Comparison of ENCODE assay signal across 22 cellular contexts in genomic region chr10:30749368-30749767, GRCh38.
A peak's percentile ranks its signal among the peaks of the same experiment; 100 is the strongest.
DNase-seq lines count a peak whose midpoint lies in the region; ATAC-seq, FAIRE-seq and TF ChIP-seq lines count a peak whose summit lies in the region.
"Had no signal": no experiment of that assay in that cellular context is flagged by ENCODE, and none has a peak within 500 bp of the region (broad histone marks: within the 10 kb centered on the region; RNA-seq: fewer than 3 reads in every experiment).

No MANE protein-coding gene starts in this region.

- H3K4me1 ChIP-seq in K562 (replicated peaks in 1 of 2; ENCODE audit: control insufficient read depth in 2 of 2, insufficient read depth in 2 of 2, low read length in 2 of 2): peaks cover 7 to 11% of the 10 kb centered on the region in 2 experiments; a peak in 4 of 5 replicates
- H3K4me1 ChIP-seq: SJSA1 had no signal

- no TSS peak for BruUV-seq in K562 (replicated peaks; lab: Mats Ljungman, UMichigan)

- H2AFZ ChIP-seq in K562 (ENCODE audit: low read depth, low read length): no peak overlapping the region
- H2AFZ ChIP-seq: GM23338 had no signal

- H3K36me3 ChIP-seq in K562 (ENCODE audit: control insufficient read depth, insufficient read depth, low read length): no peaks in the 10 kb centered on the region
- H3K36me3 ChIP-seq: SJSA1 had no signal

- in situ Hi-C loops in K562 (cut with MboI): loop anchor here (25.0 kb wide), 1 partner anchor 1038 kb away; no protein-coding TSS in a partner anchor

- no peak overlapping the region for H3K4me3 ChIP-seq in K562
- H3K4me3 ChIP-seq: GM23338, SJSA1 had no signal

- TF ChIP-seq CTCF in K562 (IDR thresholded peaks at IDR 0.05 in 2 of 3, conservative IDR thresholded peaks at IDR 0.05 in 1 of 3; ENCODE audit: insufficient read depth in 2 of 3, low read depth in 1 of 3, low read length in 3 of 3): no peak

- TF ChIP-seq RAD21 in K562 (CRISPR knock-in tag; conservative IDR thresholded peaks at IDR 0.05 in 1 of 2, IDR thresholded peaks at IDR 0.05 in 1 of 2): no peak

- no peaks in the 10 kb centered on the region for H3K9me3 ChIP-seq in K562 (replicated peaks; ENCODE audit: control insufficient read depth, insufficient read depth, low read depth, low read length)
- H3K9me3 ChIP-seq: SJSA1 had no signal

- POLR2A ChIA-PET in K562 (lab: Yijun Ruan, JAX): no interaction called here

- FAIRE-seq in GM12892 (lab: Jason Lieb, UNC): peak; percentile 24
- no peak for FAIRE-seq in K562 (lab: Jason Lieb, UNC)
- FAIRE-seq: G401.6 had no signal

- H3K4me1 Mint-ChIP-seq in T-helper 1 cell treated with Interleukin-12 subunit alpha and Interleukin-12 subunit beta and Interleukin-4 antibody, amounts not matched to agents 30 μg/mL and 1 μg/mL, for 36 hours (ENCODE audit: low read depth): peaks cover 49% of the 10 kb centered on the region
- peaks cover 15% of the 10 kb centered on the region for H3K4me1 Mint-ChIP-seq in activated naive CD4-positive, alpha-beta T cell treated with anti-CD3 and anti-CD28 coated beads for 36 hours (ENCODE audit: low read depth)

- DNase-seq in T-helper 1 cell (no peak), GM12892 (ENCODE audit: insufficient read length) (no peak), K562 (ENCODE audit: extremely low read depth in 1 of 4, low spot score in 3 of 4) (no peak), posterior vena cava (ENCODE audit: low spot score) (peak; percentile 24), H4 (ENCODE audit: low spot score) (no peak)
- no peak for DNase-seq in stimulated activated CD8-positive, alpha-beta memory T cell treated with anti-CD3 and anti-CD28 coated beads, Interleukin-4, amount 100 ng/mL, for 48 hours
- no peak for DNase-seq in activated naive CD4-positive, alpha-beta T cell treated with anti-CD3 and anti-CD28 coated beads for 36 hours
- DNase-seq: COR-L47, DMS 273 treated with DMSO at 0.1 percent for 48 hours, DND-41, NCI-H1417 treated with DMSO at 0.1 percent for 48 hours, NCI-H1930, NCI-H345, NCI-H524 treated with DMSO at 0.1 percent for 48 hours, PC-3 had no signal

- ATAC-seq in K562: no peak
- ATAC-seq: GM23338, PC-3 had no signal

- H4K20me1 ChIP-seq in K562 (replicated peaks; ENCODE audit: control insufficient read depth, insufficient read depth, low read length): peaks cover 10% of the 10 kb centered on the region; the same call in 1 of the 2 replicates

- no peak overlapping the region for H3K4me3 Mint-ChIP-seq in T-helper 1 cell treated with Interleukin-12 subunit alpha and Interleukin-12 subunit beta and Interleukin-4 antibody, amounts not matched to agents 30 μg/mL and 1 μg/mL, for 36 hours
- no peak overlapping the region for H3K4me3 Mint-ChIP-seq in activated naive CD4-positive, alpha-beta T cell treated with anti-CD3 and anti-CD28 coated beads for 36 hours
- H3K4me3 Mint-ChIP-seq: CD14-positive monocyte, GM23338 had no signal

- TF ChIP-seq POLR2A in GM12892 (IDR thresholded peaks at IDR 0.05; ENCODE audit: low read depth, low read length) (no peak), K562 (conservative IDR thresholded peaks at IDR 0.05) (no peak)

- CTCF ChIA-PET in K562 (lab: Yijun Ruan, JAX; ENCODE audit: low intra/inter-chr PET ratio): no interaction called here
- CTCF ChIA-PET in activated naive CD4-positive, alpha-beta T cell treated with anti-CD3 and anti-CD28 coated beads for 36 hours (lab: Charles Lee): interaction anchor here (0.9 to 1.7 kb wide), 2 partner anchors 60 to 62 kb away, joined by 3 to 6 read pairs; no protein-coding TSS in a partner anchor

- TF ChIP-seq EP300 in K562 (IDR thresholded peaks at IDR 0.05; ENCODE audit: low read length): no peak

- H3K27me3 ChIP-seq in K562 (ENCODE audit: control insufficient read depth in 2 of 2, insufficient read depth in 2 of 2, low read length in 2 of 2): peaks cover 21 to 78% of the 10 kb centered on the region in 2 experiments; a peak in 4 of 5 replicates
- H3K27me3 ChIP-seq: SJSA1 had no signal

- 0% methylated on average over 8 of the region's 8 CpGs for WGBS in K562 (ENCODE audit: insufficient coverage, low coverage, missing lambda C conversion rate)

- no peak overlapping the region for H3K4me2 ChIP-seq in K562 (ENCODE audit: insufficient read depth, low read length)
- H3K4me2 ChIP-seq: GM23338, KMS-11 had no signal

- no peaks in the 10 kb centered on the region for H3K79me2 ChIP-seq in K562 (ENCODE audit: control insufficient read depth, insufficient read depth, low read length)

- H3K27ac Mint-ChIP-seq in T-helper 1 cell treated with Interleukin-12 subunit alpha and Interleukin-12 subunit beta and Interleukin-4 antibody, amounts not matched to agents 30 μg/mL and 1 μg/mL, for 36 hours: peak overlapping the region; percentile 62
- no peak overlapping the region for H3K27ac Mint-ChIP-seq in activated naive CD4-positive, alpha-beta T cell treated with anti-CD3 and anti-CD28 coated beads for 36 hours
- H3K27ac Mint-ChIP-seq: CD14-positive monocyte, GM23338 had no signal

- H3K27ac ChIP-seq in K562 (ENCODE audit: extremely low read depth, low read depth, low read length): no peak overlapping the region
- H3K27ac ChIP-seq: 22Rv1, KMS-11, SJSA1 had no signal

- no peaks in the 10 kb centered on the region for H3K36me3 Mint-ChIP-seq in T-helper 1 cell treated with Interleukin-12 subunit alpha and Interleukin-12 subunit beta and Interleukin-4 antibody, amounts not matched to agents 30 μg/mL and 1 μg/mL, for 36 hours (ENCODE audit: low read depth)
- H3K36me3 Mint-ChIP-seq in activated naive CD4-positive, alpha-beta T cell treated with anti-CD3 and anti-CD28 coated beads for 36 hours (ENCODE audit: low read depth): no peaks in the 10 kb centered on the region
- H3K36me3 Mint-ChIP-seq: CD14-positive monocyte had no signal

- no peaks in the 10 kb centered on the region for H3K27me3 Mint-ChIP-seq in T-helper 1 cell treated with Interleukin-12 subunit alpha and Interleukin-12 subunit beta and Interleukin-4 antibody, amounts not matched to agents 30 μg/mL and 1 μg/mL, for 36 hours (ENCODE audit: low read depth)
- H3K27me3 Mint-ChIP-seq in activated naive CD4-positive, alpha-beta T cell treated with anti-CD3 and anti-CD28 coated beads for 36 hours (ENCODE audit: low read depth): no peaks in the 10 kb centered on the region

- intact Hi-C loops in K562 (cut with micrococcal nuclease): no loop called here
- intact Hi-C loops in posterior vena cava (cut with DNase I): no loop called here
- intact Hi-C loops in activated naive CD4-positive, alpha-beta T cell treated with anti-CD3 and anti-CD28 coated beads for 36 hours (cut with micrococcal nuclease): no loop called here

- no peaks in the 10 kb centered on the region for H3K9me3 Mint-ChIP-seq in T-helper 1 cell treated with Interleukin-12 subunit alpha and Interleukin-12 subunit beta and Interleukin-4 antibody, amounts not matched to agents 30 μg/mL and 1 μg/mL, for 36 hours
- no peaks in the 10 kb centered on the region for H3K9me3 Mint-ChIP-seq in activated naive CD4-positive, alpha-beta T cell treated with anti-CD3 and anti-CD28 coated beads for 36 hours
- H3K9me3 Mint-ChIP-seq: CD14-positive monocyte, GM23338 had no signal

- H3K9me1 ChIP-seq in K562 (ENCODE audit: control insufficient read depth, insufficient read depth, low read length): no peaks in the 10 kb centered on the region

- H3K9ac ChIP-seq in K562 (ENCODE audit: insufficient read depth in 1 of 2, low read depth in 2 of 2, low read length in 2 of 2): no peak overlapping the region
- H3K9ac ChIP-seq: KMS-11 had no signal

TF ChIP-seq in K562, 482 proteins besides CTCF, POLR2A, EP300 and RAD21:
- no peak for TF ChIP-seq E2F6 (IDR thresholded peaks at IDR 0.05; ENCODE audit: borderline replicate concordance in 1 of 2, extremely low read depth in 1 of 2, insufficient read depth in 1 of 2, insufficient read length in 1 of 2, low read depth in 1 of 2, low read length in 1 of 2, poor library complexity in 1 of 2, severe bottlenecking in 1 of 2)
- no peak for TF ChIP-seq MYBL2 (IDR thresholded peaks at IDR 0.05; ENCODE audit: low read depth)
- TF ChIP-seq MYBL2 (CRISPR knock-in tag; IDR thresholded peaks at IDR 0.05; ENCODE audit: borderline replicate concordance): no peak
- TF ChIP-seq ATF3 (IDR thresholded peaks at IDR 0.05): 0 out of 2 replicates have a peak, but pooled peaks have one; percentile 18
- no peak for TF ChIP-seq ATF3 (CRISPR knock-in tag; conservative IDR thresholded peaks at IDR 0.05)
